In the genomic region with DNA sequence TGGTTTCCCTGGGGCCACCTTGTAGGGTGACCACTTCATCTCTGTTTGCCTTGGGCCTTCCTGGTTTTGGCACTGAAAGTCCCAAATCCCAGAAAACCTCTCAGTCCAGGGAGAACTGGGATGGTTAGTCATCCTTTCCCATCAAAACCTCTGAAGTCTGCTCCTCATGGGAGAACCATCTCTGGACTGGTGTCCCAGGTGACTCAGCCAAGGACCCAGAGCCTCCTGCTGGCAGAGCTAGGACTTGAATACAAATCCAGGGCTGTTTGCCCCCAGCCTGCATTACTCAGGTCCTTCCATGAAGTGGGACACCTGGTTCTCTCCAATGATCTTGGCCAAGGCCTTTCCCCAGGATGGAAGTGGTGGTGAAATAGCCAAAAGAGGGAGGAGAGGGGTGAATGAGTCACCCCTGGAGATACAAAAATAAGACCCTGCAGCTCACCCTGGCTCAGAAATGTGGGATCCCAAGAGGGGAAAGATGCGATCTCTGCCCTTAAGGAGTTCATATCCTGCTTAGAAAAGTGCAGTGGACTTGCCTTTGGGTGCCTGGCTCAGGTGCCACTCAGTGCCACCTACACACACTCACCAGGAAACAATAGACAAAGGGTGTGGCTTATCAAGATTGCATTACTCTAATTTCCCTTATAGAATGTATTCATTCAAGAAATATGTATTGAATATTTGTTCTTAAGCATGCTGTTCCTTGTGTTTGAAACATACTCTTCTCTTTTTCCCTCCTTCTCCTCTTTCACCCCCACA, we compare ENCODE assay signal across 21 cellular contexts. TPM values are rescaled to one million over a fixed set of nuclear protein-coding genes. Genes with fewer than 3 reads are reported as not detected.
A peak's percentile ranks its signal among the peaks of the same experiment; 100 is the strongest.
DNase-seq lines count a peak whose midpoint lies in the region; ATAC-seq, FAIRE-seq and TF ChIP-seq lines count a peak whose summit lies in the region.
"Had no signal": no experiment of that assay in that cellular context is flagged by ENCODE, and none has a peak within 500 bp of the region (broad histone marks: within the 10 kb centered on the region; RNA-seq: fewer than 3 reads in every experiment).

No MANE protein-coding gene starts in this region.

- RAD21 ChIA-PET in GM12878 (lab: Charles Lee; ENCODE audit: unreplicated experiment), result interaction anchor here (0.8 kb wide), 1 partner anchor 353 kb away, joined by 3 read pairs; no protein-coding TSS in a partner anchor

- no peak overlapping the region for H3K4me2 ChIP-seq in GM12878 (ENCODE audit: control insufficient read depth, insufficient read depth)

- no peak overlapping the region for H3K4me3 ChIP-seq in GM12878
- H3K4me3 ChIP-seq: right atrium auricular region, suprapubic skin had no signal

- no peaks in the 10 kb centered on the region for H3K9me3 Mint-ChIP-seq in HFFc6
- no peaks in the 10 kb centered on the region for H3K9me3 Mint-ChIP-seq in activated CD8-positive, alpha-beta T cell treated with anti-CD3 and anti-CD28 coated beads, Interleukin-2, amount 10 ng/mL, durations not matched to agents 7 days and 5 days (ENCODE audit: insufficient read depth)
- H3K9me3 Mint-ChIP-seq: activated naive CD8-positive, alpha-beta T cell treated with anti-CD3 and anti-CD28 coated beads, Interleukin-2, amount 10 ng/mL, durations not matched to agents 7 days and 5 days; activated T-cell treated with anti-CD3 and anti-CD28 coated beads, Interleukin-2, amount 50 U/mL, for 4 hours; memory B cell had no signal

- no peaks in the 10 kb centered on the region for H3K4me1 ChIP-seq in GM12878 (ENCODE audit: control insufficient read depth, insufficient read depth, low read length)
- H3K4me1 ChIP-seq: right atrium auricular region, suprapubic skin had no signal

- TF ChIP-seq EP300 in GM12878 (IDR thresholded peaks at IDR 0.05; ENCODE audit: borderline replicate concordance in 1 of 2, control insufficient read depth in 1 of 2, low read depth in 2 of 2, low read length in 2 of 2), result no peak

- no peak overlapping the region for H3K9ac ChIP-seq in GM12878 (ENCODE audit: control insufficient read depth, insufficient read depth, low read length)

- peaks cover 7% of the 10 kb centered on the region; the same call in 1 of the 2 replicates for H3K27me3 Mint-ChIP-seq in HFFc6 (ENCODE audit: insufficient read depth)
- H3K27me3 Mint-ChIP-seq in activated CD8-positive, alpha-beta T cell treated with anti-CD3 and anti-CD28 coated beads, Interleukin-2, amount 10 ng/mL, durations not matched to agents 7 days and 5 days (ENCODE audit: low read depth), result peaks cover 3% of the 10 kb centered on the region

- no peaks in the 10 kb centered on the region for H3K36me3 Mint-ChIP-seq in HFFc6 (ENCODE audit: low read depth)
- H3K36me3 Mint-ChIP-seq in activated CD8-positive, alpha-beta T cell treated with anti-CD3 and anti-CD28 coated beads, Interleukin-2, amount 10 ng/mL, durations not matched to agents 7 days and 5 days (ENCODE audit: low read depth), result no peaks in the 10 kb centered on the region
- H3K36me3 Mint-ChIP-seq: activated naive CD8-positive, alpha-beta T cell treated with anti-CD3 and anti-CD28 coated beads, Interleukin-2, amount 10 ng/mL, durations not matched to agents 7 days and 5 days; memory B cell had no signal

- no peak for TF ChIP-seq POLR2A in GM12878 (IDR thresholded peaks at IDR 0.05; ENCODE audit: low read depth, low read length)

- ATAC-seq in GM12878 (0 out of 3 replicates have a peak, but pooled peaks have one; percentile 16), GM18861 (IDR thresholded peaks at IDR 0.05; ENCODE audit: unreplicated experiment) (no peak)
- ATAC-seq in activated CD8-positive, alpha-beta T cell treated with anti-CD3 and anti-CD28 coated beads, Interleukin-2, amount 10 ng/mL, durations not matched to agents 7 days and 5 days, result no peak
- ATAC-seq: activated T-cell treated with anti-CD3 and anti-CD28 coated beads, Interleukin-2, amount 50 U/mL, for 4 hours; Panc1 had no signal

- H3K4me3 Mint-ChIP-seq in HFFc6, result no peak overlapping the region
- no peak overlapping the region for H3K4me3 Mint-ChIP-seq in activated CD8-positive, alpha-beta T cell treated with anti-CD3 and anti-CD28 coated beads, Interleukin-2, amount 10 ng/mL, durations not matched to agents 7 days and 5 days
- H3K4me3 Mint-ChIP-seq: activated naive CD8-positive, alpha-beta T cell treated with anti-CD3 and anti-CD28 coated beads, Interleukin-2, amount 10 ng/mL, durations not matched to agents 7 days and 5 days; activated T-cell treated with anti-CD3 and anti-CD28 coated beads, Interleukin-2, amount 50 U/mL, for 4 hours; memory B cell had no signal

- peaks cover 0 to 1% of the 10 kb centered on the region in 2 experiments; a peak in 1 of 4 replicates for H3K27me3 ChIP-seq in GM12878 (replicated peaks in 1 of 2; ENCODE audit: control insufficient read depth in 2 of 2, insufficient read depth in 2 of 2, low read length in 1 of 2)
- H3K27me3 ChIP-seq: right atrium auricular region had no signal

- DNase-seq in EH (ENCODE audit: low read depth) (peak; percentile 19), HFFc6 (peak; percentile 5), GM12878 (ENCODE audit: low read depth, low spot score) (no peak), lung microvascular endothelial cell (ENCODE audit: low read depth in 2 of 2) (peak; percentile 7 to 11), DMS 273 (lab: John Stamatoyannopoulos, UW; ENCODE audit: unreplicated experiment) (no peak), NOMO-1 treated with DMSO at 0.1 percent for 48 hours (lab: John Stamatoyannopoulos, UW; ENCODE audit: unreplicated experiment) (no peak)
- no peak for DNase-seq in activated CD8-positive, alpha-beta T cell treated with anti-CD3 and anti-CD28 coated beads, Interleukin-2, amount 10 ng/mL, durations not matched to agents 7 days and 5 days
- DNase-seq: activated CD4-positive, alpha-beta T cell treated with anti-CD3 and anti-CD28 coated beads, Interleukin-2, amount 50 U/mL, for 48 hours; activated naive CD8-positive, alpha-beta T cell treated with anti-CD3 and anti-CD28 coated beads, Interleukin-2, amount 10 ng/mL, durations not matched to agents 7 days and 5 days; activated T-cell treated with anti-CD3 and anti-CD28 coated beads, Interleukin-2, amount 50 U/mL, for 4 hours; C1 segment of cervical spinal cord; central memory CD4-positive, alpha-beta T cell; NCI-H2029; NCI-H526; stimulated activated CD4-positive, alpha-beta T cell treated with anti-CD3 and anti-CD28 coated beads, Interleukin-1b, Interleukin-23, amount 100 ng/mL, for 48 hours had no signal

- H3K9me3 ChIP-seq in GM12878 (replicated peaks; ENCODE audit: control insufficient read depth, insufficient read depth, low read length), result no peaks in the 10 kb centered on the region
- H3K9me3 ChIP-seq: right atrium auricular region, suprapubic skin had no signal

- H3K4me1 Mint-ChIP-seq in HFFc6 (ENCODE audit: low read depth), result peaks cover 3% of the 10 kb centered on the region
- no peaks in the 10 kb centered on the region for H3K4me1 Mint-ChIP-seq in activated CD8-positive, alpha-beta T cell treated with anti-CD3 and anti-CD28 coated beads, Interleukin-2, amount 10 ng/mL, durations not matched to agents 7 days and 5 days (ENCODE audit: low read depth)
- H3K4me1 Mint-ChIP-seq: activated naive CD8-positive, alpha-beta T cell treated with anti-CD3 and anti-CD28 coated beads, Interleukin-2, amount 10 ng/mL, durations not matched to agents 7 days and 5 days; memory B cell had no signal

- no TSS peak for BruUV-seq in GM12878 (replicated peaks; lab: Mats Ljungman, UMichigan)

- H2AFZ ChIP-seq in GM12878 (ENCODE audit: control insufficient read depth, low read depth, low read length), result no peak overlapping the region

- SMC1A ChIA-PET in GM12878 (lab: Charles Lee; ENCODE audit: uncharacterized antibody, unreplicated experiment), result interaction anchor here (0.7 to 1.1 kb wide), 2 partner anchors 19 to 238 kb away, joined by 3 read pairs; no protein-coding TSS in a partner anchor

- intact Hi-C loops in GM12878 (cut with micrococcal nuclease; ENCODE audit: unreplicated experiment), result no loop called here

- CTCF ChIA-PET in GM12878 (lab: Yijun Ruan, JAX), result interaction anchor here (0.8 kb wide), 1 partner anchor 352 kb away, joined by 4 read pairs; no protein-coding TSS in a partner anchor
- CTCF ChIA-PET in activated CD8-positive, alpha-beta T cell treated with anti-CD3 and anti-CD28 coated beads, Interleukin-2, amount 10 ng/mL, durations not matched to agents 7 days and 5 days (lab: Charles Lee), result no interaction called here

- POLR2A ChIA-PET in GM12878 (lab: Charles Lee), result no interaction called here
- POLR2A ChIA-PET in activated CD8-positive, alpha-beta T cell treated with anti-CD3 and anti-CD28 coated beads, Interleukin-2, amount 10 ng/mL, durations not matched to agents 7 days and 5 days (lab: Charles Lee), result no interaction called here

- in situ Hi-C loops in GM12878 (cut with MboI), result no loop called here

- FAIRE-seq in GM12878 (lab: Jason Lieb, UNC), result no peak

- TF ChIP-seq CTCF in HFFc6 (IDR thresholded peaks at IDR 0.05) (peak; percentile 22; the same call in 1 of the 2 replicates), GM12878 (IDR thresholded peaks at IDR 0.05 in 2 of 3, conservative IDR thresholded peaks at IDR 0.05 in 1 of 3; ENCODE audit: control insufficient read depth in 2 of 3, extremely low read depth in 1 of 3, insufficient read depth in 1 of 3, low read depth in 3 of 3, low read length in 3 of 3) (peak in 2 of 3 experiments; percentile 11 to 23; a peak in 2 of 6 replicates)

- no peaks in the 10 kb centered on the region for H4K20me1 ChIP-seq in GM12878 (ENCODE audit: control insufficient read depth, insufficient read depth)

- H3K36me3 ChIP-seq in GM12878 (ENCODE audit: control insufficient read depth in 2 of 2, insufficient read depth in 2 of 2, low read length in 1 of 2), result no peaks in the 10 kb centered on the region
- H3K36me3 ChIP-seq: right atrium auricular region, suprapubic skin had no signal

- no peaks in the 10 kb centered on the region for H3K79me2 ChIP-seq in GM12878 (ENCODE audit: control insufficient read depth, insufficient read depth, low read length)

- H3K27ac Mint-ChIP-seq in HFFc6, result no peak overlapping the region
- no peak overlapping the region for H3K27ac Mint-ChIP-seq in activated CD8-positive, alpha-beta T cell treated with anti-CD3 and anti-CD28 coated beads, Interleukin-2, amount 10 ng/mL, durations not matched to agents 7 days and 5 days
- H3K27ac Mint-ChIP-seq: activated naive CD8-positive, alpha-beta T cell treated with anti-CD3 and anti-CD28 coated beads, Interleukin-2, amount 10 ng/mL, durations not matched to agents 7 days and 5 days; memory B cell had no signal

- TF ChIP-seq RAD21 in GM12878 (IDR thresholded peaks at IDR 0.05; ENCODE audit: insufficient read depth, low read depth, low read length), result 0 out of 2 replicates have a peak, but pooled peaks have one; percentile 22

- WGBS in GM12878 (ENCODE audit: insufficient coverage, insufficient replicate concordance, low lambda C conversion rate, missing lambda C conversion rate), result 0% methylated on average over 1 of the region's 1 CpG

- H3K27ac ChIP-seq in GM12878 (ENCODE audit: control insufficient read depth, insufficient read depth), result no peak overlapping the region
- H3K27ac ChIP-seq: HL-60, right atrium auricular region, suprapubic skin had no signal

RNA-seq across cellular contexts. Expression of gene ADRA2A, which starts 22.0 kb away (rescaled TPM):
- total RNA-seq in HFFc6 (2021; fragmentation: NEBNext Ultra II Directional; extraction: Animal tissue kit (Norgen Biotek cat#: 25700)), result not detected
- total RNA-seq in GM12878 (2013; cell fraction: nucleolus; rRNA removed), result not detected in 2 replicates
- not detected in 2 replicates for total RNA-seq in GM12878 (2014; rRNA removed)
- total RNA-seq in GM12878 (2014; rRNA removed; fragmentation: Illumina TruSeq; extraction: Trizol), result not detected in 2 replicates
- 0.08 TPM in 1 of 2 replicates, not detected in the other for total RNA-seq in GM12878 (2021)
- not detected for polyA plus RNA-seq in GM12878 (2011; ENCODE audit: low read depth)
- polyA plus RNA-seq in GM12878 (2011; rRNA removed), result not detected in 2 replicates
- 0.02 TPM in 1 of 2 replicates, not detected in the other for polyA plus RNA-seq in GM12878 (2011; cell fraction: cytosol; rRNA removed)
- polyA plus RNA-seq in GM12878 (2011; cell fraction: nucleus; rRNA removed), result 0.04 TPM in 2 replicates
- polyA plus RNA-seq in GM12878 (2012), result 0.07 TPM in 1 of 2 replicates, not detected in the other
- polyA plus RNA-seq in GM12878 (2014; fragmentation: Illumina TruSeq; extraction: Trizol), result not detected in 2 replicates
- not detected for polyA plus RNA-seq in GM12878 (2014; fragmentation: Nextera tagmentation; extraction: Ambion mirVana)
- polyA plus RNA-seq in GM12878 (2014; rRNA removed), result not detected in 2 replicates
- polyA plus RNA-seq in GM12878 (2016; fragmentation: Nextera tagmentation; extraction: Ambion mirVana), result not detected
- not detected in 2 replicates for polyA minus RNA-seq in GM12878 (2011; rRNA and poly(A)+ RNA removed)
- not detected in 2 replicates for polyA minus RNA-seq in GM12878 (2011; cell fraction: cytosol; rRNA and poly(A)+ RNA removed)
- 0.10 and 0.12 TPM in 2 replicates for polyA minus RNA-seq in GM12878 (2011; cell fraction: nucleus; rRNA and poly(A)+ RNA removed)
- total RNA-seq in lung microvascular endothelial cell, result under 0.01 TPM in 2 replicates
- total RNA-seq in activated CD8-positive, alpha-beta T cell treated with anti-CD3 and anti-CD28 coated beads, Interleukin-2, amount 10 ng/mL, durations not matched to agents 7 days and 5 days, result not detected
- total RNA-seq: activated naive CD8-positive, alpha-beta T cell treated with anti-CD3 and anti-CD28 coated beads, Interleukin-2, amount 10 ng/mL, durations not matched to agents 7 days and 5 days had no signal

Comparison
In these comparisons a context has a peak if more than half of its experiments do, and no peak if none do; other contexts are left out.
1. DNase-seq: peak in EH (single experiment), HFFc6 (single experiment) and lung microvascular endothelial cell (2 of 2); none in GM12878 (single experiment), DMS 273 (single experiment), activated CD8-positive, alpha-beta T cell treated with anti-CD3 and anti-CD28 coated beads, Interleukin-2, amount 10 ng/mL, durations not matched to agents 7 days and 5 days (single experiment) and NOMO-1 treated with DMSO at 0.1 percent for 48 hours (single experiment).